ENCODE assay signal across 19 cellular contexts in the genomic region with DNA sequence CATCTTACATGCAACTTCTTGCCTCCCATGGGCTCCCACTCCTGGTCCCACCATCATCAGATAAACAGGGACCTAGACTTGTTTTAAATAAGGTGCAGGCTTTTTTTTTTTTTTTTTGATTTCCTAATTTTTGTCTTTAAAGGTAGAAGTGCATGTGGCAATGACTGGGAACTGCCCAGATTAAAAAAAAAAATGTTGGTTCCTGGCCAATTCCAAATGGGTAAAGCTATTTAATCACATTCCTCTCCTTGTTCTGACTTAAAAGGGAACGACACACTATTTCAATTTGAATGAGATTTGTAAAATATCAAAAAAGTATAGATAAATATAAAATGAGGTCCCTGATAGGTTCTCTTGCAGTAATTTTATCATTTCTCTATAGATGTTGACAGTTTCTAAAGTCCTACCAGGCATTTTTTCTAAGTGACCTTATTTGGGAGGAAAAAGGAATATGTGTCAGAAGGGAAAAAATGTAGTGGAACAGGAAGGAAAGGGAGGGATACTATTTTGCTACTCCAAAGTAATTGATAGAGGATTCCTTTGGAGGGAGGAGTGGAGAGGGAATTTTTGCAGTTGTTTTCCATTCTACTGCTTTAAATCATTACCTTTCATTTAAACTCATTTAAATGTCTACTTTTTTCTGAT. TPM values are rescaled to one million over a fixed set of nuclear protein-coding genes. Genes with fewer than 3 reads are reported as not detected.
A peak's percentile ranks its signal among the peaks of the same experiment; 100 is the strongest.
DNase-seq lines count a peak whose midpoint lies in the region; ATAC-seq and TF ChIP-seq lines count a peak whose summit lies in the region.
"Had no signal": no experiment of that assay in that cellular context is flagged by ENCODE, and none has a peak within 500 bp of the region (broad histone marks: within the 10 kb centered on the region; RNA-seq: fewer than 3 reads in every experiment).

No MANE protein-coding gene starts in this region.

- peaks cover 3% of the 10 kb centered on the region for H3K4me1 Mint-ChIP-seq in activated naive CD8-positive, alpha-beta T cell treated with anti-CD3 and anti-CD28 coated beads, Interleukin-2, amount 50 U/mL, for 24 hours
- peaks cover 5% of the 10 kb centered on the region for H3K4me1 Mint-ChIP-seq in activated naive CD8-positive, alpha-beta T cell treated with anti-CD3 and anti-CD28 coated beads for 36 hours
- peaks cover 64% of the 10 kb centered on the region for H3K4me1 Mint-ChIP-seq in chondrocyte (ENCODE audit: low read depth)
- H3K4me1 Mint-ChIP-seq: activated CD4-positive, alpha-beta memory T cell treated with anti-CD3 and anti-CD28 coated beads, Interleukin-2, amount 10 ng/mL, durations not matched to agents 7 days and 5 days had no signal

- DNase-seq in activated naive CD8-positive, alpha-beta T cell treated with anti-CD3 and anti-CD28 coated beads, Interleukin-2, amount 50 U/mL, for 24 hours: no peak
- no peak for DNase-seq in activated naive CD8-positive, alpha-beta T cell treated with anti-CD3 and anti-CD28 coated beads for 36 hours
- DNase-seq in chondrocyte (ENCODE audit: low spot score): no peak
- DNase-seq in left lobe of liver (ENCODE audit: low spot score): no peak
- DNase-seq in tibial artery: no peak
- DNase-seq in activated T-cell treated with anti-CD3 and anti-CD28 coated beads, Interleukin-2, amount 50 U/mL, for 48 hours: no peak
- no peak for DNase-seq in NCI-H128 (lab: John Stamatoyannopoulos, UW; ENCODE audit: unreplicated experiment)
- DNase-seq: 8988T; activated CD4-positive, alpha-beta memory T cell treated with anti-CD3 and anti-CD28 coated beads, Interleukin-2, amount 10 ng/mL, durations not matched to agents 7 days and 5 days; activated T-cell treated with anti-CD3 and anti-CD28 coated beads, Interleukin-2, amount 50 U/mL, for 72 hours; cerebellar nuclear complex; immature natural killer cell; MG63; NCI-H1694; stimulated activated CD4-positive, alpha-beta T cell treated with anti-CD3 and anti-CD28 coated beads, Interleukin-12 subunit alpha, Interleukin-12 subunit beta, amount 100 ng/mL, for 4 hours; SW 1271; transverse colon had no signal

- TF ChIP-seq CTCF in chondrocyte (IDR thresholded peaks at IDR 0.05) (no peak), tibial artery (IDR thresholded peaks at IDR 0.05) (no peak)

- H3K4me3 Mint-ChIP-seq in activated naive CD8-positive, alpha-beta T cell treated with anti-CD3 and anti-CD28 coated beads, Interleukin-2, amount 50 U/mL, for 24 hours: no peak overlapping the region
- no peak overlapping the region for H3K4me3 Mint-ChIP-seq in activated naive CD8-positive, alpha-beta T cell treated with anti-CD3 and anti-CD28 coated beads for 36 hours
- no peak overlapping the region for H3K4me3 Mint-ChIP-seq in chondrocyte (ENCODE audit: unreplicated experiment)
- H3K4me3 Mint-ChIP-seq: activated CD4-positive, alpha-beta memory T cell treated with anti-CD3 and anti-CD28 coated beads, Interleukin-2, amount 10 ng/mL, durations not matched to agents 7 days and 5 days; activated T-cell treated with anti-CD3 and anti-CD28 coated beads, Interleukin-2, amount 50 U/mL, for 72 hours; immature natural killer cell had no signal

- H3K36me3 ChIP-seq in tibial artery: peaks cover 28 to 38% (median 36%) of the 10 kb centered on the region in 3 donors

- H3K27ac Mint-ChIP-seq in activated naive CD8-positive, alpha-beta T cell treated with anti-CD3 and anti-CD28 coated beads, Interleukin-2, amount 50 U/mL, for 24 hours: peak overlapping the region; percentile 27
- no peak overlapping the region for H3K27ac Mint-ChIP-seq in activated naive CD8-positive, alpha-beta T cell treated with anti-CD3 and anti-CD28 coated beads for 36 hours
- H3K27ac Mint-ChIP-seq in chondrocyte (ENCODE audit: unreplicated experiment): peak overlapping the region; percentile 14
- H3K27ac Mint-ChIP-seq: activated CD4-positive, alpha-beta memory T cell treated with anti-CD3 and anti-CD28 coated beads, Interleukin-2, amount 10 ng/mL, durations not matched to agents 7 days and 5 days; immature natural killer cell had no signal

- H3K4me3 ChIP-seq in tibial artery: no peak overlapping the region
- H3K4me3 ChIP-seq: lung, MG63, transverse colon had no signal

- peaks cover 0 to 72% (median 29%) of the 10 kb centered on the region in 4 donors for H3K4me1 ChIP-seq in tibial artery

- intact Hi-C loops in tibial artery (cut with DNase I; ENCODE audit: low total_unique reads): loop anchor here (5.0 kb wide), 1 partner anchor 972 kb away; no protein-coding TSS in a partner anchor

- H3K27me3 Mint-ChIP-seq in activated naive CD8-positive, alpha-beta T cell treated with anti-CD3 and anti-CD28 coated beads, Interleukin-2, amount 50 U/mL, for 24 hours: no peaks in the 10 kb centered on the region
- H3K27me3 Mint-ChIP-seq in activated naive CD8-positive, alpha-beta T cell treated with anti-CD3 and anti-CD28 coated beads for 36 hours: no peaks in the 10 kb centered on the region
- H3K27me3 Mint-ChIP-seq in chondrocyte (ENCODE audit: low read depth): no peaks in the 10 kb centered on the region
- H3K27me3 Mint-ChIP-seq: activated CD4-positive, alpha-beta memory T cell treated with anti-CD3 and anti-CD28 coated beads, Interleukin-2, amount 10 ng/mL, durations not matched to agents 7 days and 5 days had no signal

- H3K27ac ChIP-seq in tibial artery: peak overlapping the region; percentile 2 to 42
- H3K27ac ChIP-seq: transverse colon had no signal

- no peaks in the 10 kb centered on the region for H3K9me3 Mint-ChIP-seq in activated naive CD8-positive, alpha-beta T cell treated with anti-CD3 and anti-CD28 coated beads, Interleukin-2, amount 50 U/mL, for 24 hours
- no peaks in the 10 kb centered on the region for H3K9me3 Mint-ChIP-seq in activated naive CD8-positive, alpha-beta T cell treated with anti-CD3 and anti-CD28 coated beads for 36 hours
- H3K9me3 Mint-ChIP-seq in chondrocyte (ENCODE audit: low read depth): no peaks in the 10 kb centered on the region
- H3K9me3 Mint-ChIP-seq: activated CD4-positive, alpha-beta memory T cell treated with anti-CD3 and anti-CD28 coated beads, Interleukin-2, amount 10 ng/mL, durations not matched to agents 7 days and 5 days; activated T-cell treated with anti-CD3 and anti-CD28 coated beads, Interleukin-2, amount 50 U/mL, for 72 hours; immature natural killer cell had no signal

- no peaks in the 10 kb centered on the region for H3K9me3 ChIP-seq in tibial artery
- H3K9me3 ChIP-seq: MG63, transverse colon had no signal

- H3K27me3 ChIP-seq in tibial artery: no peaks in the 10 kb centered on the region
- H3K27me3 ChIP-seq: MG63, transverse colon had no signal

- no peak for ATAC-seq in activated naive CD8-positive, alpha-beta T cell treated with anti-CD3 and anti-CD28 coated beads, Interleukin-2, amount 50 U/mL, for 24 hours
- ATAC-seq in left lobe of liver (peak; percentile 28), HG03175 (IDR thresholded peaks at IDR 0.05; ENCODE audit: unreplicated experiment) (no peak)
- ATAC-seq: activated T-cell treated with anti-CD3 and anti-CD28 coated beads, Interleukin-2, amount 50 U/mL, for 72 hours had no signal

- peaks cover 25% of the 10 kb centered on the region for H3K36me3 Mint-ChIP-seq in activated naive CD8-positive, alpha-beta T cell treated with anti-CD3 and anti-CD28 coated beads, Interleukin-2, amount 50 U/mL, for 24 hours (ENCODE audit: low read depth)
- peaks cover 19% of the 10 kb centered on the region for H3K36me3 Mint-ChIP-seq in activated naive CD8-positive, alpha-beta T cell treated with anti-CD3 and anti-CD28 coated beads for 36 hours
- peaks cover 24% of the 10 kb centered on the region for H3K36me3 Mint-ChIP-seq in chondrocyte (ENCODE audit: low read depth)

RNA-seq across cellular contexts. Expression of a gene that starts 43.3 kb away (rescaled TPM):
- total RNA-seq in activated naive CD8-positive, alpha-beta T cell treated with anti-CD3 and anti-CD28 coated beads for 36 hours: 100 to 1,000 TPM; 136 to 137 TPM
- total RNA-seq in chondrocyte (82.2 to 103 TPM (median 89.9 TPM) in 3 replicates), left lobe of liver (33.0 TPM)
